In genomic region chr7:66681491-66682349, GRCh38 we compare ENCODE assay signal across 1 cellular context.
TF ChIP-seq lines count a peak whose summit lies in the region.

No MANE protein-coding gene starts in this region.

TF ChIP-seq in A549, 52 proteins besides CTCF, POLR2A, EP300 and RAD21 (continued from another document):
- TF ChIP-seq, protein P1, sequence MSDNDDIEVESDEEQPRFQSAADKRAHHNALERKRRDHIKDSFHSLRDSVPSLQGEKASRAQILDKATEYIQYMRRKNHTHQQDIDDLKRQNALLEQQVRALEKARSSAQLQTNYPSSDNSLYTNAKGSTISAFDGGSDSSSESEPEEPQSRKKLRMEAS (IDR thresholded peaks at IDR 0.05) = peak; percentile 78
- TF ChIP-seq TFCP2L1 (CRISPR knock-in tag; IDR thresholded peaks at IDR 0.05) (no peak), HES2 (IDR thresholded peaks at IDR 0.05) (no peak), EHMT2 (IDR thresholded peaks at IDR 0.05; ENCODE audit: low read depth) (no peak), HOXA7 (CRISPR knock-in tag; IDR thresholded peaks at IDR 0.05) (no peak), FOSL2 (IDR thresholded peaks at IDR 0.05) (no peak), FOSL2 (CRISPR knock-in tag; IDR thresholded peaks at IDR 0.05) (no peak), SREBF2 (IDR thresholded peaks at IDR 0.05) (no peak), ATOH8 (CRISPR knock-in tag; IDR thresholded peaks at IDR 0.05; ENCODE audit: low read depth) (no peak), JUNB (IDR thresholded peaks at IDR 0.05) (no peak), ESRRA (IDR thresholded peaks at IDR 0.05; ENCODE audit: borderline replicate concordance, low read length) (no peak), MAFK (IDR thresholded peaks at IDR 0.05; ENCODE audit: partially characterized antibody) (no peak), ZFP36 (IDR thresholded peaks at IDR 0.05; ENCODE audit: borderline replicate concordance, partially characterized antibody) (no peak), RFX5 (IDR thresholded peaks at IDR 0.05) (no peak), BCL3 (IDR thresholded peaks at IDR 0.05) (peak; percentile 83; the same call in 1 of the 3 replicates), HEYL (CRISPR knock-in tag; IDR thresholded peaks at IDR 0.05) (no peak), JUN (IDR thresholded peaks at IDR 0.05) (peak; percentile 75 to 86), HMGXB4 (CRISPR knock-in tag; IDR thresholded peaks at IDR 0.05; ENCODE audit: borderline replicate concordance) (no peak), ZC3H11A (IDR thresholded peaks at IDR 0.05) (no peak), RNF2 (IDR thresholded peaks at IDR 0.05; ENCODE audit: borderline replicate concordance, low read depth) (no peak), ZNF302 (CRISPR knock-in tag; IDR thresholded peaks at IDR 0.05) (no peak)
- TF ChIP-seq, protein P2, sequence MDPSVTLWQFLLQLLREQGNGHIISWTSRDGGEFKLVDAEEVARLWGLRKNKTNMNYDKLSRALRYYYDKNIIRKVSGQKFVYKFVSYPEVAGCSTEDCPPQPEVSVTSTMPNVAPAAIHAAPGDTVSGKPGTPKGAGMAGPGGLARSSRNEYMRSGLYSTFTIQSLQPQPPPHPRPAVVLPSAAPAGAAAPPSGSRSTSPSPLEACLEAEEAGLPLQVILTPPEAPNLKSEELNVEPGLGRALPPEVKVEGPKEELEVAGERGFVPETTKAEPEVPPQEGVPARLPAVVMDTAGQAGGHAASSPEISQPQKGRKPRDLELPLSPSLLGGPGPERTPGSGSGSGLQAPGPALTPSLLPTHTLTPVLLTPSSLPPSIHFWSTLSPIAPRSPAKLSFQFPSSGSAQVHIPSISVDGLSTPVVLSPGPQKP (IDR thresholded peaks at IDR 0.05; ENCODE audit: low read depth, low read length) = no peak
- TF ChIP-seq, protein P3, sequence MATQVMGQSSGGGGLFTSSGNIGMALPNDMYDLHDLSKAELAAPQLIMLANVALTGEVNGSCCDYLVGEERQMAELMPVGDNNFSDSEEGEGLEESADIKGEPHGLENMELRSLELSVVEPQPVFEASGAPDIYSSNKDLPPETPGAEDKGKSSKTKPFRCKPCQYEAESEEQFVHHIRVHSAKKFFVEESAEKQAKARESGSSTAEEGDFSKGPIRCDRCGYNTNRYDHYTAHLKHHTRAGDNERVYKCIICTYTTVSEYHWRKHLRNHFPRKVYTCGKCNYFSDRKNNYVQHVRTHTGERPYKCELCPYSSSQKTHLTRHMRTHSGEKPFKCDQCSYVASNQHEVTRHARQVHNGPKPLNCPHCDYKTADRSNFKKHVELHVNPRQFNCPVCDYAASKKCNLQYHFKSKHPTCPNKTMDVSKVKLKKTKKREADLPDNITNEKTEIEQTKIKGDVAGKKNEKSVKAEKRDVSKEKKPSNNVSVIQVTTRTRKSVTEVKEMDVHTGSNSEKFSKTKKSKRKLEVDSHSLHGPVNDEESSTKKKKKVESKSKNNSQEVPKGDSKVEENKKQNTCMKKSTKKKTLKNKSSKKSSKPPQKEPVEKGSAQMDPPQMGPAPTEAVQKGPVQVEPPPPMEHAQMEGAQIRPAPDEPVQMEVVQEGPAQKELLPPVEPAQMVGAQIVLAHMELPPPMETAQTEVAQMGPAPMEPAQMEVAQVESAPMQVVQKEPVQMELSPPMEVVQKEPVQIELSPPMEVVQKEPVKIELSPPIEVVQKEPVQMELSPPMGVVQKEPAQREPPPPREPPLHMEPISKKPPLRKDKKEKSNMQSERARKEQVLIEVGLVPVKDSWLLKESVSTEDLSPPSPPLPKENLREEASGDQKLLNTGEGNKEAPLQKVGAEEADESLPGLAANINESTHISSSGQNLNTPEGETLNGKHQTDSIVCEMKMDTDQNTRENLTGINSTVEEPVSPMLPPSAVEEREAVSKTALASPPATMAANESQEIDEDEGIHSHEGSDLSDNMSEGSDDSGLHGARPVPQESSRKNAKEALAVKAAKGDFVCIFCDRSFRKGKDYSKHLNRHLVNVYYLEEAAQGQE (IDR thresholded peaks at IDR 0.05) = no peak
